Comparison of ENCODE assay signal across 1 cellular context in the genomic region with DNA sequence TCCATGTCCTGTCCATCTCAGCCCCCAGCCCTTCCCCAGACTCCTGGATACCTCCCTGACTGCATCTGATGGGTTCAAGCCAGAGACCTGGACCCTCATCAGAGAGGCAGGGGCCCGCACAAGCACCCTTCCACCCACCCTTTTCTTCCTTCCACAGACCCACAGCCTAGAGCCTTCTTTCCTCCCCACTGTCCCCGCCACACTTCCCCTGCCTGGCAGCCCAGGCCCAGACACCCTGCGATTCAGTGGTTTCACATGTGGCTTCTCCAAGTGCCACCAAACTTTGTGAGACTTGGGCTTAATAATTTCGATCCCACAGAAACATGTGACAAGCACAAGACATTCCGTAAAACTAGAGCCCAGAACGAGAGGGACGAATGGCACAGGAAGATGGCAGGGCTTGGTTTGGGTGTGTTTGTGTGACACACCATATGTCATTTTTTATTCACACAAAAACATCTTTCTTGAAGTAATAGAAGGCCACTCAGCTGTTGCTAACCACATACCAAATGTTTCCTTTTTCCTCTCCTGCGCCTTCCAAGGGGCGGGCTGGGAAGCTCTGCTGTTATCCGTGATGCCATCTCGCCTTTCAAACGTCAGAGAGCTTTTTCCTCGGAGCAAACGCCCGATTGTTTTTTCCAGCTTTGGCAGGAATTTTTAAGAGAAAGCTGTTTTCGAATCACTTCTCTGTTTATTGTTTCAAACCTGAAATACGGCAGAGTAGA.
TF ChIP-seq lines count a peak whose summit lies in the region.

No MANE protein-coding gene starts in this region.

TF ChIP-seq in WTC11, 78 proteins besides CTCF, POLR2A, EP300 and RAD21 (continued from another document):
- TF ChIP-seq ZBTB43 (CRISPR knock-in tag; IDR thresholded peaks at IDR 0.05) = no peak
